Comparison of ENCODE assay signal across 13 cellular contexts in genomic region chr1:215001419-215002021, GRCh38.
DNase-seq lines count a peak whose midpoint lies in the region; ATAC-seq, FAIRE-seq and TF ChIP-seq lines count a peak whose summit lies in the region.
"Had no signal": no experiment of that assay in that cellular context is flagged by ENCODE, and none has a peak within 500 bp of the region (broad histone marks: within the 10 kb centered on the region; RNA-seq: fewer than 3 reads in every experiment).

No MANE protein-coding gene starts in this region.

- CTCF ChIA-PET in activated CD4-positive, alpha-beta memory T cell treated with anti-CD3 and anti-CD28 coated beads for 36 hours (lab: Charles Lee): interaction anchor here (0.6 kb wide), 1 partner anchor 202 kb away, joined by 4 read pairs; no protein-coding TSS in a partner anchor

- H3K4me1 Mint-ChIP-seq in activated CD4-positive, alpha-beta memory T cell treated with anti-CD3 and anti-CD28 coated beads for 36 hours (ENCODE audit: low read depth): no peaks in the 10 kb centered on the region
- H3K4me1 Mint-ChIP-seq in natural killer cell treated with Interleukin-12 subunit alpha and Interleukin-12 subunit beta and Interleukin-15 and Interleukin-18, amount 100 ng/mL, for 72 hours (ENCODE audit: low read depth in 2 of 2): no peaks in the 10 kb centered on the region
- H3K4me1 Mint-ChIP-seq in osteocyte (ENCODE audit: unreplicated experiment): peaks cover 23% of the 10 kb centered on the region
- H3K4me1 Mint-ChIP-seq: B cell had no signal

- no peaks in the 10 kb centered on the region for H3K36me3 Mint-ChIP-seq in activated CD4-positive, alpha-beta memory T cell treated with anti-CD3 and anti-CD28 coated beads for 36 hours
- peaks cover 4% of the 10 kb centered on the region for H3K36me3 Mint-ChIP-seq in natural killer cell treated with Interleukin-12 subunit alpha and Interleukin-12 subunit beta and Interleukin-15 and Interleukin-18, amount 100 ng/mL, for 72 hours
- no peaks in the 10 kb centered on the region for H3K36me3 Mint-ChIP-seq in osteocyte (ENCODE audit: unreplicated experiment)

- FAIRE-seq in GM12892 (lab: Jason Lieb, UNC): peak; percentile 94
- FAIRE-seq: urothelium cell line had no signal

- H3K4me3 Mint-ChIP-seq in activated CD4-positive, alpha-beta memory T cell treated with anti-CD3 and anti-CD28 coated beads for 36 hours: no peak overlapping the region
- H3K4me3 Mint-ChIP-seq in natural killer cell treated with Interleukin-12 subunit alpha and Interleukin-12 subunit beta and Interleukin-15 and Interleukin-18, amount 100 ng/mL, for 72 hours: no peak overlapping the region
- H3K4me3 Mint-ChIP-seq in osteocyte (ENCODE audit: unreplicated experiment): no peak overlapping the region
- H3K4me3 Mint-ChIP-seq: B cell had no signal

- DNase-seq in GM12892 (ENCODE audit: insufficient read length): peak; percentile 2
- peak; percentile 22 for DNase-seq in NCI-H1105 (lab: John Stamatoyannopoulos, UW)
- DNase-seq in stimulated activated CD4-positive, alpha-beta T cell treated with anti-CD3 and anti-CD28 coated beads, Interleukin-4, amount 100 ng/mL, for 4 hours: no peak
- DNase-seq in activated CD4-positive, alpha-beta memory T cell treated with anti-CD3 and anti-CD28 coated beads for 36 hours: no peak
- DNase-seq in natural killer cell treated with Interleukin-12 subunit alpha and Interleukin-12 subunit beta and Interleukin-15 and Interleukin-18, amount 100 ng/mL, for 72 hours (ENCODE audit: low spot score): no peak
- no peak for DNase-seq in osteocyte (ENCODE audit: extremely low spot score, unreplicated experiment)
- DNase-seq: colonic mucosa; stimulated activated CD4-positive, alpha-beta T cell treated with anti-CD3 and anti-CD28 coated beads, Interleukin-4, amount 100 ng/mL, for 1 hour had no signal

- no peak overlapping the region for H3K27ac Mint-ChIP-seq in activated CD4-positive, alpha-beta memory T cell treated with anti-CD3 and anti-CD28 coated beads for 36 hours
- H3K27ac Mint-ChIP-seq in natural killer cell treated with Interleukin-12 subunit alpha and Interleukin-12 subunit beta and Interleukin-15 and Interleukin-18, amount 100 ng/mL, for 72 hours: no peak overlapping the region
- H3K27ac Mint-ChIP-seq in osteocyte (ENCODE audit: unreplicated experiment): no peak overlapping the region
- H3K27ac Mint-ChIP-seq: B cell had no signal

- TF ChIP-seq CTCF in osteocyte (IDR thresholded peaks at IDR 0.05): no peak

- TF ChIP-seq POLR2A in GM12892 (IDR thresholded peaks at IDR 0.05; ENCODE audit: low read depth, low read length): no peak

- POLR2A ChIA-PET in activated CD4-positive, alpha-beta memory T cell treated with anti-CD3 and anti-CD28 coated beads for 36 hours (lab: Charles Lee): no interaction called here

- H3K9me3 Mint-ChIP-seq in activated CD4-positive, alpha-beta memory T cell treated with anti-CD3 and anti-CD28 coated beads for 36 hours: no peaks in the 10 kb centered on the region
- peaks cover 17% of the 10 kb centered on the region for H3K9me3 Mint-ChIP-seq in natural killer cell treated with Interleukin-12 subunit alpha and Interleukin-12 subunit beta and Interleukin-15 and Interleukin-18, amount 100 ng/mL, for 72 hours
- H3K9me3 Mint-ChIP-seq in osteocyte (ENCODE audit: unreplicated experiment): no peaks in the 10 kb centered on the region

- H3K27me3 Mint-ChIP-seq in activated CD4-positive, alpha-beta memory T cell treated with anti-CD3 and anti-CD28 coated beads for 36 hours: no peaks in the 10 kb centered on the region
- no peaks in the 10 kb centered on the region for H3K27me3 Mint-ChIP-seq in natural killer cell treated with Interleukin-12 subunit alpha and Interleukin-12 subunit beta and Interleukin-15 and Interleukin-18, amount 100 ng/mL, for 72 hours
- no peaks in the 10 kb centered on the region for H3K27me3 Mint-ChIP-seq in osteocyte (ENCODE audit: unreplicated experiment)
- H3K27me3 Mint-ChIP-seq: B cell had no signal

- intact Hi-C loops in activated CD4-positive, alpha-beta memory T cell treated with anti-CD3 and anti-CD28 coated beads for 36 hours (cut with micrococcal nuclease): no loop called here

- ATAC-seq in GM19455 (IDR thresholded peaks at IDR 0.05; ENCODE audit: unreplicated experiment) (peak; percentile 91), HG02970 (IDR thresholded peaks at IDR 0.05; ENCODE audit: low FRiP score, unreplicated experiment) (peak; percentile 82)
- no peak for ATAC-seq in natural killer cell treated with Interleukin-12 subunit alpha and Interleukin-12 subunit beta and Interleukin-15 and Interleukin-18, amount 100 ng/mL, for 72 hours
- ATAC-seq: Right ventricle myocardium inferior had no signal

Comparison
In these comparisons a context has a peak if more than half of its experiments do, and no peak if none do; other contexts are left out.
1. DNase-seq: peak in GM12892 (single experiment) and NCI-H1105 (single experiment); none in stimulated activated CD4-positive, alpha-beta T cell treated with anti-CD3 and anti-CD28 coated beads, Interleukin-4, amount 100 ng/mL, for 4 hours (0 of 2), activated CD4-positive, alpha-beta memory T cell treated with anti-CD3 and anti-CD28 coated beads for 36 hours (single experiment), natural killer cell treated with Interleukin-12 subunit alpha and Interleukin-12 subunit beta and Interleukin-15 and Interleukin-18, amount 100 ng/mL, for 72 hours (single experiment) and osteocyte (single experiment).
2. ATAC-seq: peak in GM19455 (single experiment) and HG02970 (single experiment); none in natural killer cell treated with Interleukin-12 subunit alpha and Interleukin-12 subunit beta and Interleukin-15 and Interleukin-18, amount 100 ng/mL, for 72 hours (0 of 2).